8 cellular contexts compared by ENCODE assay signal in the genomic region with DNA sequence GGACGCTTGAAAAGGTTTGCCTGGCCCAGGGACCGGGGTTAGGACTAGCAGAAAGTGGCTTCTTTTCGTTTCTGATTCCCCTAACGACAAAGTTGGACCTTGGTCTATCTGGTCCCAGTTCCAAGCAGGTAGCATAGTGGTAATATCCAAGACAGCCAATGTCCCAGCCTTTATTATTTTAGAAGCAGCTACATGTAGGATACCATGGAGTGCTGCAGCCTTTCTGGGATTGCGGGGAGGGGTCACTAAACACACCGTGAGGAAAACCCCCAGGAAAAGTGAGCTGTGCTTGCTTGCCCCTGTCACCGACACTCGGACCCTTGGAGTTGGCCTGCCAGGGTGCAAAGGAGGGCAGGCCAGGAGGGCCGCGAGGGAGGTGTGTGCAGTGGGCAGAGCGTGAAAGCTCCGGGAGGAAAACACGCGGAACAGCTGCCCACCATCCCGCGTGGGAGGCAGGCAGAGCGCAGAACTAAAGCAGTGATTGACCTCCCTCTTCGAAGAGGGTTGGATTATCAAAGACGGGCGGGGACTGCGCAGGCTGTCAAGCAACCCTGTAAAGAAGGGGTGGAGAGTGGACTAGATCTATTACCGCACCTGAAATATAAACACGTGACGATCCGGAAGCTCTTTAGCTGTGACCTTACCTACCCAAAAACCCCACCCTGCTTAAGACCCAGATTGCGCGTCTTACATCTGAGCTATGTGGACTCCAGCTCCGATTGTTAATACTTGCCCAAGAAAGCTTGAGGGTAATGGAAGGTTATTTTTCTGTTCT. TPM values are rescaled to one million over a fixed set of nuclear protein-coding genes. Genes with fewer than 3 reads are reported as not detected.
DNase-seq lines count a peak whose midpoint lies in the region; ATAC-seq, FAIRE-seq and TF ChIP-seq lines count a peak whose summit lies in the region.

No MANE protein-coding gene starts in this region.

- H3K4me3 ChIP-seq in GM12864 (ENCODE audit: low read depth, low read length) (peak overlapping the region; percentile 97), MG63 (peak overlapping the region; percentile 85)

- FAIRE-seq in H54 (lab: Jason Lieb, UNC): no peak

- TF ChIP-seq CTCF in GM12864 (IDR thresholded peaks at IDR 0.05; ENCODE audit: low read depth, low read length, missing control alignments): no peak

- peaks cover 3% of the 10 kb centered on the region; the same call in 1 of the 2 replicates for H3K36me3 ChIP-seq in MG63

- peak; percentile 80 for ATAC-seq in left colon

- DNase-seq in GM12864 (ENCODE audit: low read depth): peak; percentile 70
- peak; percentile 25 for DNase-seq in H54 (ENCODE audit: insufficient read length, low spot score)
- DNase-seq in MG63: peak; percentile 16
- DNase-seq in UCSD-AML1 (lab: John Stamatoyannopoulos, UW; ENCODE audit: unreplicated experiment): peak; percentile 45
- peak; percentile 72 for DNase-seq in cerebellar cortex (ENCODE audit: low spot score)
- DNase-seq in left colon: peak; percentile 71 to 81
- peak in 2 of 3 donors; percentile 10 to 28 for DNase-seq in stimulated activated CD4-positive, alpha-beta T cell treated with anti-CD3 and anti-CD28 coated beads, TNF-alpha, amount 100 ng/mL, for 48 hours (ENCODE audit: low read depth in 3 of 3)
- no peak for DNase-seq in MV-4-11 (lab: John Stamatoyannopoulos, UW)

- H3K27me3 ChIP-seq in MG63: no peaks in the 10 kb centered on the region

- no peaks in the 10 kb centered on the region for H3K9me3 ChIP-seq in MG63

- intact Hi-C loops in left colon (cut with DNase I, micrococcal nuclease): loop anchor here in 1 of 2 donors (10.0 kb wide), 1 partner anchor 53 kb away; no protein-coding TSS in a partner anchor

- no peak for TF ChIP-seq POLR2A in H54 (IDR thresholded peaks at IDR 0.05; ENCODE audit: low read depth, low read length)

RNA-seq across cellular contexts. Expression of gene MAP4K3, which starts 0.6 kb away (rescaled TPM):
- total RNA-seq in MG63 (2014; rRNA removed; shearing (Covaris generic); ENCODE audit: low replicate concordance): 8.7 and 15.6 TPM in 2 replicates
- total RNA-seq in left colon: 10 to 100 TPM; 29.4 to 30.0 TPM
